In genomic region chr3:180646187-180646790, GRCh38 we compare ENCODE assay signal across 10 cellular contexts. TPM values are rescaled to one million over a fixed set of nuclear protein-coding genes. Genes with fewer than 3 reads are reported as not detected.
DNase-seq lines count a peak whose midpoint lies in the region; ATAC-seq and TF ChIP-seq lines count a peak whose summit lies in the region.
"Had no signal": no experiment of that assay in that cellular context is flagged by ENCODE, and none has a peak within 500 bp of the region (broad histone marks: within the 10 kb centered on the region; RNA-seq: fewer than 3 reads in every experiment).

No MANE protein-coding gene starts in this region.

- no peak overlapping the region for H3K27ac ChIP-seq in RWPE1

- TF ChIP-seq CTCF in RWPE1 (conservative IDR thresholded peaks at IDR 0.05; ENCODE audit: low read depth), result peak; percentile 36

- no peaks in the 10 kb centered on the region for H3K9me3 Mint-ChIP-seq in stimulated activated effector memory CD8-positive, alpha-beta T cell treated with anti-CD3 and anti-CD28 coated beads, Interleukin-12 subunit alpha, Interleukin-12 subunit beta, amount 100 ng/mL, for 72 hours
- no peaks in the 10 kb centered on the region for H3K9me3 Mint-ChIP-seq in activated naive CD4-positive, alpha-beta T cell treated with anti-CD3 and anti-CD28 coated beads, Interleukin-2, amount 50 U/mL, for 72 hours
- H3K9me3 Mint-ChIP-seq: activated naive CD8-positive, alpha-beta T cell treated with anti-CD3 and anti-CD28 coated beads, Interleukin-2, amount 10 ng/mL, durations not matched to agents 7 days and 5 days had no signal

- no peaks in the 10 kb centered on the region for H3K4me1 Mint-ChIP-seq in stimulated activated effector memory CD8-positive, alpha-beta T cell treated with anti-CD3 and anti-CD28 coated beads, Interleukin-12 subunit alpha, Interleukin-12 subunit beta, amount 100 ng/mL, for 72 hours
- H3K4me1 Mint-ChIP-seq: activated naive CD8-positive, alpha-beta T cell treated with anti-CD3 and anti-CD28 coated beads, Interleukin-2, amount 10 ng/mL, durations not matched to agents 7 days and 5 days had no signal

- POLR2A ChIA-PET in RWPE1 (lab: Yijun Ruan, JAX; ENCODE audit: low non-redundant PET), result no interaction called here

- H3K4me3 Mint-ChIP-seq in stimulated activated effector memory CD8-positive, alpha-beta T cell treated with anti-CD3 and anti-CD28 coated beads, Interleukin-12 subunit alpha, Interleukin-12 subunit beta, amount 100 ng/mL, for 72 hours, result no peak overlapping the region
- H3K4me3 Mint-ChIP-seq: activated naive CD8-positive, alpha-beta T cell treated with anti-CD3 and anti-CD28 coated beads, Interleukin-2, amount 10 ng/mL, durations not matched to agents 7 days and 5 days had no signal

- H3K27ac Mint-ChIP-seq in stimulated activated effector memory CD8-positive, alpha-beta T cell treated with anti-CD3 and anti-CD28 coated beads, Interleukin-12 subunit alpha, Interleukin-12 subunit beta, amount 100 ng/mL, for 72 hours, result no peak overlapping the region
- H3K27ac Mint-ChIP-seq in activated naive CD4-positive, alpha-beta T cell treated with anti-CD3 and anti-CD28 coated beads, Interleukin-2, amount 50 U/mL, for 72 hours, result no peak overlapping the region
- H3K27ac Mint-ChIP-seq: activated naive CD8-positive, alpha-beta T cell treated with anti-CD3 and anti-CD28 coated beads, Interleukin-2, amount 10 ng/mL, durations not matched to agents 7 days and 5 days had no signal

- H3K36me3 Mint-ChIP-seq in stimulated activated effector memory CD8-positive, alpha-beta T cell treated with anti-CD3 and anti-CD28 coated beads, Interleukin-12 subunit alpha, Interleukin-12 subunit beta, amount 100 ng/mL, for 72 hours, result no peaks in the 10 kb centered on the region
- H3K36me3 Mint-ChIP-seq in activated naive CD4-positive, alpha-beta T cell treated with anti-CD3 and anti-CD28 coated beads, Interleukin-2, amount 50 U/mL, for 72 hours, result peaks cover 0 to 5% of the 10 kb centered on the region in 2 donors
- H3K36me3 Mint-ChIP-seq: activated naive CD8-positive, alpha-beta T cell treated with anti-CD3 and anti-CD28 coated beads, Interleukin-2, amount 10 ng/mL, durations not matched to agents 7 days and 5 days had no signal

- ATAC-seq in HG02938 (IDR thresholded peaks at IDR 0.05; ENCODE audit: unreplicated experiment), result peak; percentile 69
- peak; percentile 8 for ATAC-seq in stimulated activated effector memory CD8-positive, alpha-beta T cell treated with anti-CD3 and anti-CD28 coated beads, Interleukin-12 subunit alpha, Interleukin-12 subunit beta, amount 100 ng/mL, for 72 hours
- ATAC-seq in activated naive CD4-positive, alpha-beta T cell treated with anti-CD3 and anti-CD28 coated beads, Interleukin-2, amount 50 U/mL, for 72 hours, result no peak

- CTCF ChIA-PET in RWPE1 (lab: Yijun Ruan, JAX), result interaction anchor here (0.7 kb wide), 3 partner anchors 9 to 201 kb away, joined by 3 to 5 read pairs (median 3); no protein-coding TSS in a partner anchor

- DNase-seq in SIG-M5 treated with dmso at 0.1 percent for 504 hours (lab: John Stamatoyannopoulos, UW; ENCODE audit: unreplicated experiment), result peak; percentile 3
- DNase-seq in SIG-M5 (lab: John Stamatoyannopoulos, UW), result no peak
- DNase-seq in RWPE1 (ENCODE audit: low spot score), result peak; percentile 6
- DNase-seq in stimulated activated effector memory CD8-positive, alpha-beta T cell treated with anti-CD3 and anti-CD28 coated beads, Interleukin-12 subunit alpha, Interleukin-12 subunit beta, amount 100 ng/mL, for 72 hours (ENCODE audit: low spot score in 2 of 2), result no peak
- no peak for DNase-seq in activated naive CD4-positive, alpha-beta T cell treated with anti-CD3 and anti-CD28 coated beads, Interleukin-2, amount 50 U/mL, for 72 hours (ENCODE audit: low spot score in 2 of 2)
- DNase-seq in D341Med (ENCODE audit: low spot score), result no peak
- DNase-seq in NCI-H1436 treated with DMSO at 0.1 percent for 48 hours (lab: John Stamatoyannopoulos, UW), result no peak
- DNase-seq: activated naive CD8-positive, alpha-beta T cell treated with anti-CD3 and anti-CD28 coated beads, Interleukin-2, amount 10 ng/mL, durations not matched to agents 7 days and 5 days; NCI-H1092 treated with DMSO at 0.1 percent for 48 hours had no signal

RNA-seq across cellular contexts. Expression of gene CCDC39, which starts 33.0 kb away (rescaled TPM):
- total RNA-seq in activated naive CD4-positive, alpha-beta T cell treated with anti-CD3 and anti-CD28 coated beads, Interleukin-2, amount 50 U/mL, for 72 hours, result under 1 TPM in 1 of 2 donors, not detected in 1; 0.09 TPM
- total RNA-seq: activated naive CD8-positive, alpha-beta T cell treated with anti-CD3 and anti-CD28 coated beads, Interleukin-2, amount 10 ng/mL, durations not matched to agents 7 days and 5 days had no signal

RNA-seq across cellular contexts. Expression of gene TTC14, which starts 44.3 kb away (rescaled TPM):
- total RNA-seq in activated naive CD4-positive, alpha-beta T cell treated with anti-CD3 and anti-CD28 coated beads, Interleukin-2, amount 50 U/mL, for 72 hours, result 10 to 100 TPM; 49.2 to 65.3 TPM

Comparison
In these comparisons a context has a peak if more than half of its experiments do, and no peak if none do; other contexts are left out.
1. DNase-seq: peak in SIG-M5 treated with dmso at 0.1 percent for 504 hours (single experiment) and RWPE1 (single experiment); none in SIG-M5 (single experiment), stimulated activated effector memory CD8-positive, alpha-beta T cell treated with anti-CD3 and anti-CD28 coated beads, Interleukin-12 subunit alpha, Interleukin-12 subunit beta, amount 100 ng/mL, for 72 hours (0 of 2), activated naive CD4-positive, alpha-beta T cell treated with anti-CD3 and anti-CD28 coated beads, Interleukin-2, amount 50 U/mL, for 72 hours (0 of 2), D341Med (single experiment) and NCI-H1436 treated with DMSO at 0.1 percent for 48 hours (single experiment).
2. ATAC-seq: peak in HG02938 (single experiment) and stimulated activated effector memory CD8-positive, alpha-beta T cell treated with anti-CD3 and anti-CD28 coated beads, Interleukin-12 subunit alpha, Interleukin-12 subunit beta, amount 100 ng/mL, for 72 hours (single experiment); none in activated naive CD4-positive, alpha-beta T cell treated with anti-CD3 and anti-CD28 coated beads, Interleukin-2, amount 50 U/mL, for 72 hours (0 of 2).